In the genomic region with DNA sequence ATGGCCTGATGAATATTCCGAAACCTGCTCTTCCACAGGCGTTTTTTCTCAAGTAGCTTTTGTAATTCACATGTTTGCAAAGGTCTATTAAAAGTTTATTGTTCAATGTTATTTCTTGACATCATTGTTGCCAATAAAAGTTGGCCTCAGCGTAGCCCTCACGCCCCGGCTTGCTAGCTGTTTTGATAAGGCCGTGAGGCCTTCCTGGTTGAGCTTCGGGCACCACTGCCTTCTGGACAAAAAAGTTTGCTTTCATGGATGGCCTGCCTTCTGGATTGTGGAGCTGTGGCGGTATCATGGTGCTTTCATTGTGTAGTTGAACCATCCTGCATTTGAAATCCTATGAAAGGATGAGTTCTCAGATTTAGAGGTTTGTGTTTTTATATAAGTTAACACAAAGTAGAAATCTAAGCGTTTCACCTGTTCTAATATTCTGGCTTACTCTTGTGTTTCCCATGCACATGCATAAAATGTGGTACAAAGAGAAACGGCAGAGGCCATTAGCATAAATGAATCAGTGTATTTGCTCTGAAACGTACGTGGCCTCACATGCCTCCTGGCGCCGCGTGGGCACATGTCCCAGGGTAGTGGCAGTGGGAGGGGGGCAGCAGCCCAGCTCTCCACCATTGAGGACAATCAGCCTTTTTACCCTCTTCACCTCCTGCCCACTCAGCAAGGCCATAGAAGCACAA, we compare ENCODE assay signal across 17 cellular contexts.
DNase-seq lines count a peak whose midpoint lies in the region; ATAC-seq lines count a peak whose summit lies in the region.
"Had no signal": no experiment of that assay in that cellular context is flagged by ENCODE, and none has a peak within 500 bp of the region (broad histone marks: within the 10 kb centered on the region; RNA-seq: fewer than 3 reads in every experiment).

No MANE protein-coding gene starts in this region.

- no peaks in the 10 kb centered on the region for H3K9me3 Mint-ChIP-seq in activated CD4-positive, alpha-beta memory T cell treated with anti-CD3 and anti-CD28 coated beads for 36 hours
- H3K9me3 Mint-ChIP-seq in activated CD4-positive, alpha-beta memory T cell treated with anti-CD3 and anti-CD28 coated beads, Interleukin-2, amount 10 ng/mL, durations not matched to agents 7 days and 5 days: peaks cover 3% of the 10 kb centered on the region
- no peaks in the 10 kb centered on the region for H3K9me3 Mint-ChIP-seq in activated T-helper 1 cell treated with anti-CD3 and anti-CD28 coated beads, Interleukin-12 subunit alpha, Interleukin-12 subunit beta, Interleukin-2, Interleukin-4 antibody, amounts not matched to agents 30 ng/mL and 10 ng/mL and 1 ng/mL, durations not matched to agents 14 hours and 24 hours and 36 hours
- H3K9me3 Mint-ChIP-seq in stimulated activated naive B cell treated with anti-CD40 and anti-IgM and Interleukin-4, amounts not matched to agents 10 μg/mL and 1 μg/mL and 100 μg/mL, for 72 hours: peaks cover 0 to 6% of the 10 kb centered on the region in 2 donors
- H3K9me3 Mint-ChIP-seq: activated T-cell treated with anti-CD3 and anti-CD28 coated beads, Interleukin-2, amount 50 U/mL, for 4 hours had no signal

- no peaks in the 10 kb centered on the region for H3K9me3 ChIP-seq in Karpas-422 (ENCODE audit: low read length)
- H3K9me3 ChIP-seq: right atrium auricular region had no signal

- POLR2A ChIA-PET in activated CD4-positive, alpha-beta memory T cell treated with anti-CD3 and anti-CD28 coated beads for 36 hours (lab: Charles Lee): no interaction called here
- POLR2A ChIA-PET in activated CD4-positive, alpha-beta memory T cell treated with anti-CD3 and anti-CD28 coated beads, Interleukin-2, amount 10 ng/mL, durations not matched to agents 7 days and 5 days (lab: Charles Lee): interaction anchor here (0.6 to 1.5 kb wide), 2 partner anchors 84 to 89 kb away, joined by 3 read pairs; no protein-coding TSS in a partner anchor

- peaks cover 62% of the 10 kb centered on the region for H3K36me3 Mint-ChIP-seq in activated CD4-positive, alpha-beta memory T cell treated with anti-CD3 and anti-CD28 coated beads for 36 hours
- peaks cover 88% of the 10 kb centered on the region for H3K36me3 Mint-ChIP-seq in activated CD4-positive, alpha-beta memory T cell treated with anti-CD3 and anti-CD28 coated beads, Interleukin-2, amount 10 ng/mL, durations not matched to agents 7 days and 5 days (ENCODE audit: low read depth)
- peaks cover 44% of the 10 kb centered on the region for H3K36me3 Mint-ChIP-seq in activated T-helper 1 cell treated with anti-CD3 and anti-CD28 coated beads, Interleukin-12 subunit alpha, Interleukin-12 subunit beta, Interleukin-2, Interleukin-4 antibody, amounts not matched to agents 30 ng/mL and 10 ng/mL and 1 ng/mL, durations not matched to agents 14 hours and 24 hours and 36 hours (ENCODE audit: low read depth)
- peaks cover 87 to 92% of the 10 kb centered on the region in 2 donors for H3K36me3 Mint-ChIP-seq in stimulated activated naive B cell treated with anti-CD40 and anti-IgM and Interleukin-4, amounts not matched to agents 10 μg/mL and 1 μg/mL and 100 μg/mL, for 72 hours

- no peak overlapping the region for H3K27ac ChIP-seq in Karpas-422 (ENCODE audit: low read length)
- H3K27ac ChIP-seq: BLaER1 treated with 17β-estradiol and CSF1 and Interleukin-3, amounts not matched to agents 10 nM and 100 nM; right atrium auricular region had no signal

- H3K27me3 ChIP-seq in Karpas-422 (ENCODE audit: low read length): no peaks in the 10 kb centered on the region
- H3K27me3 ChIP-seq: BLaER1 treated with 17β-estradiol and CSF1 and Interleukin-3, amounts not matched to agents 10 nM and 100 nM; right atrium auricular region had no signal

- no peak overlapping the region for H3K9ac ChIP-seq in Karpas-422 (ENCODE audit: low read length)
- H3K9ac ChIP-seq: BLaER1 treated with 17β-estradiol and CSF1 and Interleukin-3, amounts not matched to agents 10 nM and 100 nM had no signal

- H3K4me2 ChIP-seq in Karpas-422 (ENCODE audit: low read depth, low read length, poor library complexity, severe bottlenecking): no peak overlapping the region
- H3K4me2 ChIP-seq: BLaER1 treated with 17β-estradiol and CSF1 and Interleukin-3, amounts not matched to agents 10 nM and 100 nM had no signal

- H3K4me1 Mint-ChIP-seq in activated CD4-positive, alpha-beta memory T cell treated with anti-CD3 and anti-CD28 coated beads for 36 hours (ENCODE audit: low read depth): peaks cover 86% of the 10 kb centered on the region
- H3K4me1 Mint-ChIP-seq in activated CD4-positive, alpha-beta memory T cell treated with anti-CD3 and anti-CD28 coated beads, Interleukin-2, amount 10 ng/mL, durations not matched to agents 7 days and 5 days: peaks cover 51% of the 10 kb centered on the region
- peaks cover 80% of the 10 kb centered on the region for H3K4me1 Mint-ChIP-seq in activated T-helper 1 cell treated with anti-CD3 and anti-CD28 coated beads, Interleukin-12 subunit alpha, Interleukin-12 subunit beta, Interleukin-2, Interleukin-4 antibody, amounts not matched to agents 30 ng/mL and 10 ng/mL and 1 ng/mL, durations not matched to agents 14 hours and 24 hours and 36 hours (ENCODE audit: low read depth)
- H3K4me1 Mint-ChIP-seq in stimulated activated naive B cell treated with anti-CD40 and anti-IgM and Interleukin-4, amounts not matched to agents 10 μg/mL and 1 μg/mL and 100 μg/mL, for 72 hours: peaks cover 55 to 90% of the 10 kb centered on the region in 2 donors

- peak overlapping the region; percentile 53 for H3K27ac Mint-ChIP-seq in activated CD4-positive, alpha-beta memory T cell treated with anti-CD3 and anti-CD28 coated beads for 36 hours
- no peak overlapping the region for H3K27ac Mint-ChIP-seq in activated CD4-positive, alpha-beta memory T cell treated with anti-CD3 and anti-CD28 coated beads, Interleukin-2, amount 10 ng/mL, durations not matched to agents 7 days and 5 days
- peak overlapping the region; percentile 21 for H3K27ac Mint-ChIP-seq in activated T-helper 1 cell treated with anti-CD3 and anti-CD28 coated beads, Interleukin-12 subunit alpha, Interleukin-12 subunit beta, Interleukin-2, Interleukin-4 antibody, amounts not matched to agents 30 ng/mL and 10 ng/mL and 1 ng/mL, durations not matched to agents 14 hours and 24 hours and 36 hours
- H3K27ac Mint-ChIP-seq in stimulated activated naive B cell treated with anti-CD40 and anti-IgM and Interleukin-4, amounts not matched to agents 10 μg/mL and 1 μg/mL and 100 μg/mL, for 72 hours: peak overlapping the region; percentile 76

- CTCF ChIA-PET in activated CD4-positive, alpha-beta memory T cell treated with anti-CD3 and anti-CD28 coated beads for 36 hours (lab: Charles Lee): interaction anchor here (0.6 to 1.3 kb wide), 2 partner anchors 9 to 128 kb away, joined by 3 to 5 read pairs; no protein-coding TSS in a partner anchor
- CTCF ChIA-PET in activated CD4-positive, alpha-beta memory T cell treated with anti-CD3 and anti-CD28 coated beads, Interleukin-2, amount 10 ng/mL, durations not matched to agents 7 days and 5 days (lab: Charles Lee): no interaction called here

- H3K79me2 ChIP-seq in Karpas-422 (ENCODE audit: low read length): no peaks in the 10 kb centered on the region

- DNase-seq in activated CD4-positive, alpha-beta memory T cell treated with anti-CD3 and anti-CD28 coated beads for 36 hours: no peak
- no peak for DNase-seq in activated CD4-positive, alpha-beta memory T cell treated with anti-CD3 and anti-CD28 coated beads, Interleukin-2, amount 10 ng/mL, durations not matched to agents 7 days and 5 days
- no peak for DNase-seq in activated T-helper 1 cell treated with anti-CD3 and anti-CD28 coated beads, Interleukin-12 subunit alpha, Interleukin-12 subunit beta, Interleukin-2, Interleukin-4 antibody, amounts not matched to agents 30 ng/mL and 10 ng/mL and 1 ng/mL, durations not matched to agents 14 hours and 24 hours and 36 hours (ENCODE audit: low spot score)
- DNase-seq in kidney tubule cell (ENCODE audit: low spot score) (peak; percentile 36), NOMO-1 treated with DMSO at 0.1 percent for 48 hours (lab: John Stamatoyannopoulos, UW; ENCODE audit: unreplicated experiment) (no peak), Karpas-422 (no peak), GM19238 (ENCODE audit: insufficient read length, low spot score) (no peak)
- DNase-seq in stimulated activated naive B cell treated with anti-CD40 and anti-IgM and Interleukin-4, amounts not matched to agents 10 μg/mL and 1 μg/mL and 100 μg/mL, for 72 hours: no peak
- DNase-seq: activated CD4-positive, alpha-beta T cell treated with anti-CD3 and anti-CD28 coated beads, Interleukin-2, amount 50 U/mL, for 4 hours; activated T-cell treated with anti-CD3 and anti-CD28 coated beads, Interleukin-2, amount 50 U/mL, for 4 hours; DMS 273 treated with DMSO at 0.1 percent for 48 hours; effector CD8-positive, alpha-beta T cell; NCI-H1417; NCI-H524 treated with DMSO at 0.1 percent for 48 hours; occipital lobe had no signal

- no peaks in the 10 kb centered on the region for H3K27me3 Mint-ChIP-seq in activated CD4-positive, alpha-beta memory T cell treated with anti-CD3 and anti-CD28 coated beads for 36 hours
- no peaks in the 10 kb centered on the region for H3K27me3 Mint-ChIP-seq in activated CD4-positive, alpha-beta memory T cell treated with anti-CD3 and anti-CD28 coated beads, Interleukin-2, amount 10 ng/mL, durations not matched to agents 7 days and 5 days
- no peaks in the 10 kb centered on the region for H3K27me3 Mint-ChIP-seq in activated T-helper 1 cell treated with anti-CD3 and anti-CD28 coated beads, Interleukin-12 subunit alpha, Interleukin-12 subunit beta, Interleukin-2, Interleukin-4 antibody, amounts not matched to agents 30 ng/mL and 10 ng/mL and 1 ng/mL, durations not matched to agents 14 hours and 24 hours and 36 hours (ENCODE audit: insufficient read depth)
- H3K27me3 Mint-ChIP-seq in stimulated activated naive B cell treated with anti-CD40 and anti-IgM and Interleukin-4, amounts not matched to agents 10 μg/mL and 1 μg/mL and 100 μg/mL, for 72 hours: no peaks in the 10 kb centered on the region

- no peak overlapping the region for H2AFZ ChIP-seq in Karpas-422 (ENCODE audit: low read length)

- intact Hi-C loops in activated CD4-positive, alpha-beta memory T cell treated with anti-CD3 and anti-CD28 coated beads for 36 hours (cut with micrococcal nuclease): no loop called here
- intact Hi-C loops in activated T-helper 1 cell treated with anti-CD3 and anti-CD28 coated beads, Interleukin-12 subunit alpha, Interleukin-12 subunit beta, Interleukin-2, Interleukin-4 antibody, amounts not matched to agents 30 ng/mL and 10 ng/mL and 1 ng/mL, durations not matched to agents 14 hours and 24 hours and 36 hours (cut with micrococcal nuclease): loop anchor here (5.0 kb wide), 1 partner anchor 33 kb away; no protein-coding TSS in a partner anchor

- H3K4me1 ChIP-seq in Karpas-422 (ENCODE audit: low read length): no peaks in the 10 kb centered on the region

- H3K4me3 Mint-ChIP-seq in activated CD4-positive, alpha-beta memory T cell treated with anti-CD3 and anti-CD28 coated beads for 36 hours: no peak overlapping the region
- H3K4me3 Mint-ChIP-seq in activated CD4-positive, alpha-beta memory T cell treated with anti-CD3 and anti-CD28 coated beads, Interleukin-2, amount 10 ng/mL, durations not matched to agents 7 days and 5 days: no peak overlapping the region
- no peak overlapping the region for H3K4me3 Mint-ChIP-seq in activated T-helper 1 cell treated with anti-CD3 and anti-CD28 coated beads, Interleukin-12 subunit alpha, Interleukin-12 subunit beta, Interleukin-2, Interleukin-4 antibody, amounts not matched to agents 30 ng/mL and 10 ng/mL and 1 ng/mL, durations not matched to agents 14 hours and 24 hours and 36 hours
- H3K4me3 Mint-ChIP-seq in stimulated activated naive B cell treated with anti-CD40 and anti-IgM and Interleukin-4, amounts not matched to agents 10 μg/mL and 1 μg/mL and 100 μg/mL, for 72 hours: peak overlapping the region in 1 of 2 donors; percentile 11
- H3K4me3 Mint-ChIP-seq: activated T-cell treated with anti-CD3 and anti-CD28 coated beads, Interleukin-2, amount 50 U/mL, for 4 hours had no signal

- no peaks in the 10 kb centered on the region for H3K36me3 ChIP-seq in Karpas-422 (ENCODE audit: insufficient read depth, low read length)

- H3K9me2 ChIP-seq in Karpas-422 (replicated peaks; ENCODE audit: insufficient read depth, low read length): no peaks in the 10 kb centered on the region

- no peak overlapping the region for H3K4me3 ChIP-seq in Karpas-422 (ENCODE audit: low read length)
- H3K4me3 ChIP-seq: BLaER1 treated with 17β-estradiol and CSF1 and Interleukin-3, amounts not matched to agents 10 nM and 100 nM; right atrium auricular region had no signal

- ATAC-seq in stimulated activated naive B cell treated with anti-CD40 and anti-IgM and Interleukin-4, amounts not matched to agents 10 μg/mL and 1 μg/mL and 100 μg/mL, for 72 hours (replicated peaks): no peak
- ATAC-seq: activated T-cell treated with anti-CD3 and anti-CD28 coated beads, Interleukin-2, amount 50 U/mL, for 4 hours had no signal

- 0 out of 2 replicates have a peak, but pooled peaks cover 3% of the 10 kb centered on the region for H4K20me1 ChIP-seq in Karpas-422 (ENCODE audit: insufficient read depth, low read depth, low read length)
